In genomic region chr1:93905734-93906133, GRCh38 we compare ENCODE assay signal across 16 cellular contexts. TPM values are rescaled to one million over a fixed set of nuclear protein-coding genes. Genes with fewer than 3 reads are reported as not detected.
DNase-seq lines count a peak whose midpoint lies in the region; ATAC-seq, FAIRE-seq and TF ChIP-seq lines count a peak whose summit lies in the region.
"Had no signal": no experiment of that assay in that cellular context is flagged by ENCODE, and none has a peak within 500 bp of the region (broad histone marks: within the 10 kb centered on the region; RNA-seq: fewer than 3 reads in every experiment).

No MANE protein-coding gene starts in this region.

- no peak for ATAC-seq in A549
- no peak for ATAC-seq in activated T-helper 17 cell treated with anti-CD3 and anti-CD28 coated beads, Interleukin-2, amount 50 U/mL, for 72 hours (replicated peaks)
- ATAC-seq: activated T-cell treated with anti-CD3 and anti-CD28 coated beads, Interleukin-2, amount 50 U/mL, for 4 hours had no signal

- H3K4me1 ChIP-seq in A549 (peaks cover 42% of the 10 kb centered on the region), HEK293 (ENCODE audit: control insufficient read depth, insufficient read depth, low read length) (peaks cover 25% of the 10 kb centered on the region)

- H3K4me1 Mint-ChIP-seq in activated T-helper 17 cell treated with anti-CD3 and anti-CD28 coated beads, Interleukin-2, amount 50 U/mL, for 72 hours, result peaks cover 18% of the 10 kb centered on the region

- no peak for TF ChIP-seq RAD21 in A549 (conservative IDR thresholded peaks at IDR 0.05 in 1 of 2, IDR thresholded peaks at IDR 0.05 in 1 of 2)

- H3K4me3 Mint-ChIP-seq in activated T-helper 17 cell treated with anti-CD3 and anti-CD28 coated beads, Interleukin-2, amount 50 U/mL, for 72 hours, result peak overlapping the region; percentile 18
- H3K4me3 Mint-ChIP-seq: activated B cell treated with CpG ODN at 0.5 μM for 24 hours; activated T-cell treated with anti-CD3 and anti-CD28 coated beads, Interleukin-2, amount 50 U/mL, for 4 hours had no signal

- DNase-seq in A549 (ENCODE audit: low read depth in 1 of 2, low spot score in 1 of 2) (no peak), foreskin fibroblast (peak; percentile 78 to 82), NCI-H226 (no peak), NCI-H2107 (lab: John Stamatoyannopoulos, UW) (no peak), NCI-H2029 (lab: John Stamatoyannopoulos, UW) (no peak), amniotic stem cell (lab: John Stamatoyannopoulos, UW) (no peak)
- DNase-seq: activated B cell treated with CpG ODN at 0.5 μM for 24 hours; activated T-cell treated with anti-CD3 and anti-CD28 coated beads, Interleukin-2, amount 50 U/mL, for 4 hours; DMS79 treated with DMSO at 0.1 percent for 48 hours; esophagus squamous epithelium; MM.1S; NCI-H526; SHP77 treated with DMSO at 0.1 percent for 48 hours had no signal

- H3K27me3 Mint-ChIP-seq in activated T-helper 17 cell treated with anti-CD3 and anti-CD28 coated beads, Interleukin-2, amount 50 U/mL, for 72 hours, result no peaks in the 10 kb centered on the region
- H3K27me3 Mint-ChIP-seq: activated B cell treated with CpG ODN at 0.5 μM for 24 hours had no signal

- WGBS in A549 (ENCODE audit: missing lambda C conversion rate), result 28% methylated on average over 2 of the region's 2 CpGs

- peaks cover 0 to 7% of the 10 kb centered on the region in 2 experiments; a peak in 1 of 3 replicates for H3K36me3 ChIP-seq in HEK293 (ENCODE audit: control insufficient read depth in 2 of 2, insufficient read depth in 1 of 2, low read length in 2 of 2)
- H3K36me3 ChIP-seq: cardiac muscle cell had no signal

- H3K27ac ChIP-seq in A549, result peak overlapping the region; percentile 6 to 38; a peak in 2 of 6 replicates
- H3K27ac ChIP-seq in HEK293 (ENCODE audit: extremely low read depth, low read depth, low read length), result no peak overlapping the region
- H3K27ac ChIP-seq: cardiac muscle cell had no signal

- H3K9me3 ChIP-seq in A549, result 0 out of 3 replicates have a peak, but pooled peaks cover 1% of the 10 kb centered on the region
- H3K9me3 ChIP-seq in HEK293 (ENCODE audit: control insufficient read depth, insufficient read depth, low read depth, low read length), result no peaks in the 10 kb centered on the region
- H3K9me3 ChIP-seq: esophagus squamous epithelium had no signal

- H3K36me3 Mint-ChIP-seq in activated T-helper 17 cell treated with anti-CD3 and anti-CD28 coated beads, Interleukin-2, amount 50 U/mL, for 72 hours (ENCODE audit: low read depth), result peaks cover 19% of the 10 kb centered on the region

- TF ChIP-seq EP300 in A549 (IDR thresholded peaks at IDR 0.05), result no peak

- POLR2A ChIA-PET in A549 (lab: Yijun Ruan, JAX), result no interaction called here
- POLR2A ChIA-PET in HEK293 (lab: Yijun Ruan, JAX), result no interaction called here

- peak overlapping the region; percentile 91 for H3K4me2 ChIP-seq in A549

- H3K27ac Mint-ChIP-seq in activated T-helper 17 cell treated with anti-CD3 and anti-CD28 coated beads, Interleukin-2, amount 50 U/mL, for 72 hours, result no peak overlapping the region
- H3K27ac Mint-ChIP-seq: activated B cell treated with CpG ODN at 0.5 μM for 24 hours had no signal

- CTCF ChIA-PET in A549 (lab: Yijun Ruan, JAX), result no interaction called here
- CTCF ChIA-PET in HEK293 (lab: Yijun Ruan, JAX), result no interaction called here

- TF ChIP-seq POLR2A in A549 (IDR thresholded peaks at IDR 0.05; ENCODE audit: low read length), result no peak

- H3K9me3 Mint-ChIP-seq in activated T-helper 17 cell treated with anti-CD3 and anti-CD28 coated beads, Interleukin-2, amount 50 U/mL, for 72 hours, result no peaks in the 10 kb centered on the region
- H3K9me3 Mint-ChIP-seq: activated B cell treated with CpG ODN at 0.5 μM for 24 hours; activated T-cell treated with anti-CD3 and anti-CD28 coated beads, Interleukin-2, amount 50 U/mL, for 4 hours had no signal

- TF ChIP-seq CTCF in A549 (IDR thresholded peaks at IDR 0.05), result no peak
- TF ChIP-seq CTCF in HEK293 (tag by site-specific recombination; IDR thresholded peaks at IDR 0.05), result no peak
- no peak for TF ChIP-seq CTCF in foreskin fibroblast (IDR thresholded peaks at IDR 0.05; ENCODE audit: low read depth, low read length)

- no peak for FAIRE-seq in A549 (lab: Jason Lieb, UNC)

- peak overlapping the region; percentile 92 for H3K4me3 ChIP-seq in A549
- no peak overlapping the region for H3K4me3 ChIP-seq in HEK293 (ENCODE audit: low read depth, low read length)
- H3K4me3 ChIP-seq in foreskin fibroblast (ENCODE audit: low read depth in 1 of 2, low read length in 2 of 2), result no peak overlapping the region
- H3K4me3 ChIP-seq: cardiac muscle cell, esophagus squamous epithelium had no signal

TF ChIP-seq in A549, 52 proteins besides CTCF, POLR2A, EP300 and RAD21:
- no peak for TF ChIP-seq PBX3 (IDR thresholded peaks at IDR 0.05)

TF ChIP-seq in HEK293, 187 proteins besides CTCF, POLR2A, EP300 and RAD21:
- TF ChIP-seq ZNF404 (tag by site-specific recombination; IDR thresholded peaks at IDR 0.05), result no peak
- TF ChIP-seq KLF7 (tag by site-specific recombination; IDR thresholded peaks at IDR 0.05; ENCODE audit: borderline replicate concordance), result no peak
- no peak for TF ChIP-seq ZNF398 (tag by site-specific recombination; IDR thresholded peaks at IDR 0.05)
- TF ChIP-seq GLI2 (tag by site-specific recombination; IDR thresholded peaks at IDR 0.05; ENCODE audit: borderline replicate concordance, low read depth), result no peak
- TF ChIP-seq ATF2 (tag by site-specific recombination; IDR thresholded peaks at IDR 0.05; ENCODE audit: low read depth), result no peak
- peak; percentile 7; the same call in 1 of the 2 replicates for TF ChIP-seq PRDM6 (tag by site-specific recombination; IDR thresholded peaks at IDR 0.05)
- TF ChIP-seq ZXDB (tag by site-specific recombination; IDR thresholded peaks at IDR 0.05), result 0 out of 2 replicates have a peak, but pooled peaks have one; percentile 20
- peak; percentile 59 for TF ChIP-seq GFI1B (tag by site-specific recombination; IDR thresholded peaks at IDR 0.05)
- TF ChIP-seq ZNF366 (tag by site-specific recombination; conservative IDR thresholded peaks at IDR 0.05), result 0 out of 2 replicates have a peak, but pooled peaks have one; percentile 17
- no peak for TF ChIP-seq FEZF1 (tag by site-specific recombination; IDR thresholded peaks at IDR 0.05)
- TF ChIP-seq ZNF2 (tag by site-specific recombination; IDR thresholded peaks at IDR 0.05), result no peak
TF ChIP-seq in HEK293: peak in this region for 4.

RNA-seq across cellular contexts. Expression of gene GCLM, which starts 3.5 kb away (rescaled TPM):
- polyA plus RNA-seq in A549 (2011; rRNA removed) (160 and 163 TPM in 2 replicates), A549 (2017; fragmentation: RNase III; extraction: RNeasy Plus Mini Kit Qiagen cat#74134 plus additional on column Dnase treatment) (90.2 to 100 TPM (median 92.3 TPM) in 3 replicates)
- 41.0 and 50.0 TPM in 2 replicates for polyA plus RNA-seq in A549 (2012; cell fraction: cytosol; rRNA removed)
- polyA plus RNA-seq in A549 (2012; cell fraction: nucleus; rRNA removed), result 15.8 and 16.0 TPM in 2 replicates
- polyA minus RNA-seq in A549 (2011; rRNA and poly(A)+ RNA removed), result 63.5 and 66.8 TPM in 2 replicates
- 10 to 100 TPM; 15.4 to 31.1 TPM for total RNA-seq in activated T-helper 17 cell treated with anti-CD3 and anti-CD28 coated beads, Interleukin-2, amount 50 U/mL, for 72 hours

RNA-seq across cellular contexts. Expression of gene DNTTIP2, which starts 26.7 kb away (rescaled TPM):
- polyA plus RNA-seq in A549 (2011; rRNA removed), result 41.5 and 45.7 TPM in 2 replicates
- polyA plus RNA-seq in A549 (2012; cell fraction: cytosol; rRNA removed), result 5.4 and 7.7 TPM in 2 replicates
- 7.1 and 7.9 TPM in 2 replicates for polyA plus RNA-seq in A549 (2012; cell fraction: nucleus; rRNA removed)
- 39.1 to 42.0 TPM (median 40.6 TPM) in 3 replicates for polyA plus RNA-seq in A549 (2017; fragmentation: RNase III; extraction: RNeasy Plus Mini Kit Qiagen cat#74134 plus additional on column Dnase treatment)
- polyA minus RNA-seq in A549 (2011; rRNA and poly(A)+ RNA removed), result 18.8 and 19.2 TPM in 2 replicates
- 10 to 100 TPM; 62.9 to 79.5 TPM for total RNA-seq in activated T-helper 17 cell treated with anti-CD3 and anti-CD28 coated beads, Interleukin-2, amount 50 U/mL, for 72 hours

Comparison
In these comparisons a context has a peak if more than half of its experiments do, and no peak if none do; other contexts are left out.
1. DNase-seq: peak in foreskin fibroblast (2 of 2); none in A549 (0 of 2), NCI-H226 (single experiment), NCI-H2107 (single experiment), NCI-H2029 (single experiment) and amniotic stem cell (single experiment).